ENCODE assay signal across 1 cellular context in the genomic region with DNA sequence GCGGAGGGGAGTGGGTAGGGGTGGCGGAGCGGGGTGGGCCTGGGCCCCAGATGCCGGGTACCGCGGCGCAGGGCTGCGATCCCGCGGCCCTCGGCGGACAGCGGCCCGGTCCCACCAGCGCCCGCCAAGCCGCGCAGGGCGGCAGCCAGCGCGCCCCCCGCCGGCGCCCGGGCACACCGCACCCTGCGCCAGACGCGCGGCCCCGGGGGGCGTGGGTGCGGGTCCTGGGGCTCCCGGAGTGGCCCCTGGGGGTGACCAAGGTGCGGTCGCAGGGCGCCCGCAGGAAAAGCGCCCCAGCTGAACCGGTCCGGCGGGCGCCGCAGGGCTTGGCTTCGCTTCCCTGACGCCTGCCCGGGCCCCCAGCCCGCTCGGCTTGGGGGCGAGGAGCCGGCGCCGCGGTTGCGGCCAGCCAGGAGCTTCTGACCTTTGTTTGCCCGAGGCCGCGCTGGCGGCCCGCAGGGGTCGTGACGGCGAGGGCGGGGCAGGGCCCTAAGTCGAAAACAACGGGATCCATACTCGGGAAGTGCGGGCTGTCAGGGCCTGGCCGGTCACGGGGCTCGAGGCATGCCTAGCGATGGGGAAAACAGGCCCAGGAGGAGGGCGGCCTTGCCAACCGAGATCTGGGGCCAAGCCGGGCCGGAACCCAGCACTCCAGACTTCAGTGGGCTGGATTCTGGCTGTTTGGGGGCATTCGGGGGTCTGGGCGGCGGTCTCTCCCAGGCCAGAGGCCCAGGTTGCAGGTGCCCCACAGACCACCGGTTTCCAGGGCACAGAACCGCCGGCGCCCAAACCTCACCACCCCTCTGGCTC.
TF ChIP-seq lines count a peak whose summit lies in the region.

No MANE protein-coding gene starts in this region.

TF ChIP-seq in HepG2, 621 proteins besides CTCF, POLR2A, EP300 and RAD21 (continued from another document and continues in another):
- peak; percentile 36; the same call in 1 of the 2 replicates for TF ChIP-seq SALL1 (CRISPR knock-in tag; IDR thresholded peaks at IDR 0.05)
- TF ChIP-seq ZNF777 (CRISPR knock-in tag; IDR thresholded peaks at IDR 0.05), result 0 out of 2 replicates have a peak, but pooled peaks have one; percentile 19
- TF ChIP-seq, protein P1, sequence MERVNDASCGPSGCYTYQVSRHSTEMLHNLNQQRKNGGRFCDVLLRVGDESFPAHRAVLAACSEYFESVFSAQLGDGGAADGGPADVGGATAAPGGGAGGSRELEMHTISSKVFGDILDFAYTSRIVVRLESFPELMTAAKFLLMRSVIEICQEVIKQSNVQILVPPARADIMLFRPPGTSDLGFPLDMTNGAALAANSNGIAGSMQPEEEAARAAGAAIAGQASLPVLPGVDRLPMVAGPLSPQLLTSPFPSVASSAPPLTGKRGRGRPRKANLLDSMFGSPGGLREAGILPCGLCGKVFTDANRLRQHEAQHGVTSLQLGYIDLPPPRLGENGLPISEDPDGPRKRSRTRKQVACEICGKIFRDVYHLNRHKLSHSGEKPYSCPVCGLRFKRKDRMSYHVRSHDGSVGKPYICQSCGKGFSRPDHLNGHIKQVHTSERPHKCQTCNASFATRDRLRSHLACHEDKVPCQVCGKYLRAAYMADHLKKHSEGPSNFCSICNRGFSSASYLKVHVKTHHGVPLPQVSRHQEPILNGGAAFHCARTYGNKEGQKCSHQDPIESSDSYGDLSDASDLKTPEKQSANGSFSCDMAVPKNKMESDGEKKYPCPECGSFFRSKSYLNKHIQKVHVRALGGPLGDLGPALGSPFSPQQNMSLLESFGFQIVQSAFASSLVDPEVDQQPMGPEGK (CRISPR knock-in tag; IDR thresholded peaks at IDR 0.05), result peak; percentile 45; the same call in 1 of the 2 replicates
- TF ChIP-seq, protein P2, sequence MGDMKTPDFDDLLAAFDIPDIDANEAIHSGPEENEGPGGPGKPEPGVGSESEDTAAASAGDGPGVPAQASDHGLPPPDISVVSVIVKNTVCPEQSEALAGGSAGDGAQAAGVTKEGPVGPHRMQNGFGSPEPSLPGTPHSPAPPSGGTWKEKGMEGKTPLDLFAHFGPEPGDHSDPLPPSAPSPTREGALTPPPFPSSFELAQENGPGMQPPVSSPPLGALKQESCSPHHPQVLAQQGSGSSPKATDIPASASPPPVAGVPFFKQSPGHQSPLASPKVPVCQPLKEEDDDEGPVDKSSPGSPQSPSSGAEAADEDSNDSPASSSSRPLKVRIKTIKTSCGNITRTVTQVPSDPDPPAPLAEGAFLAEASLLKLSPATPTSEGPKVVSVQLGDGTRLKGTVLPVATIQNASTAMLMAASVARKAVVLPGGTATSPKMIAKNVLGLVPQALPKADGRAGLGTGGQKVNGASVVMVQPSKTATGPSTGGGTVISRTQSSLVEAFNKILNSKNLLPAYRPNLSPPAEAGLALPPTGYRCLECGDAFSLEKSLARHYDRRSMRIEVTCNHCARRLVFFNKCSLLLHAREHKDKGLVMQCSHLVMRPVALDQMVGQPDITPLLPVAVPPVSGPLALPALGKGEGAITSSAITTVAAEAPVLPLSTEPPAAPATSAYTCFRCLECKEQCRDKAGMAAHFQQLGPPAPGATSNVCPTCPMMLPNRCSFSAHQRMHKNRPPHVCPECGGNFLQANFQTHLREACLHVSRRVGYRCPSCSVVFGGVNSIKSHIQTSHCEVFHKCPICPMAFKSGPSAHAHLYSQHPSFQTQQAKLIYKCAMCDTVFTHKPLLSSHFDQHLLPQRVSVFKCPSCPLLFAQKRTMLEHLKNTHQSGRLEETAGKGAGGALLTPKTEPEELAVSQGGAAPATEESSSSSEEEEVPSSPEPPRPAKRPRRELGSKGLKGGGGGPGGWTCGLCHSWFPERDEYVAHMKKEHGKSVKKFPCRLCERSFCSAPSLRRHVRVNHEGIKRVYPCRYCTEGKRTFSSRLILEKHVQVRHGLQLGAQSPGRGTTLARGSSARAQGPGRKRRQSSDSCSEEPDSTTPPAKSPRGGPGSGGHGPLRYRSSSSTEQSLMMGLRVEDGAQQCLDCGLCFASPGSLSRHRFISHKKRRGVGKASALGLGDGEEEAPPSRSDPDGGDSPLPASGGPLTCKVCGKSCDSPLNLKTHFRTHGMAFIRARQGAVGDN (CRISPR knock-in tag; IDR thresholded peaks at IDR 0.05), result peak; percentile 83
- TF ChIP-seq, protein P3, sequence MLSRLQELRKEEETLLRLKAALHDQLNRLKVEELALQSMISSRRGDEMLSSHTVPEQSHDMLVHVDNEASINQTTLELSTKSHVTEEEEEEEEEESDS (CRISPR knock-in tag; IDR thresholded peaks at IDR 0.05; ENCODE audit: borderline replicate concordance), result no peak
- TF ChIP-seq NPAS2 (CRISPR knock-in tag; IDR thresholded peaks at IDR 0.05; ENCODE audit: borderline replicate concordance), result no peak
- TF ChIP-seq, protein P4, sequence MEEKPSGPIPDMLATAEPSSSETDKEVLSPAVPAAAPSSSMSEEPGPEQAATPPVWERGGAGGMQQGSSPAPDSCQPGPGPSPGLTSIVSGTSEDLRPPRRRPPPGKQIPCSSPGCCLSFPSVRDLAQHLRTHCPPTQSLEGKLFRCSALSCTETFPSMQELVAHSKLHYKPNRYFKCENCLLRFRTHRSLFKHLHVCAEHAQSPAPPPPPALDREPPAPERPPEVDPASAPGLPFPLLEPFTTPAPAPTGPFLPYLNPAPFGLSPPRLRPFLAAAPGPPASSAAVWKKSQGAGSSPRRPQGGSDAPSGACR (CRISPR knock-in tag; IDR thresholded peaks at IDR 0.05), result no peak
- no peak for TF ChIP-seq ZNF180 (CRISPR knock-in tag; IDR thresholded peaks at IDR 0.05; ENCODE audit: borderline replicate concordance, low read depth)
- TF ChIP-seq, protein P5, sequence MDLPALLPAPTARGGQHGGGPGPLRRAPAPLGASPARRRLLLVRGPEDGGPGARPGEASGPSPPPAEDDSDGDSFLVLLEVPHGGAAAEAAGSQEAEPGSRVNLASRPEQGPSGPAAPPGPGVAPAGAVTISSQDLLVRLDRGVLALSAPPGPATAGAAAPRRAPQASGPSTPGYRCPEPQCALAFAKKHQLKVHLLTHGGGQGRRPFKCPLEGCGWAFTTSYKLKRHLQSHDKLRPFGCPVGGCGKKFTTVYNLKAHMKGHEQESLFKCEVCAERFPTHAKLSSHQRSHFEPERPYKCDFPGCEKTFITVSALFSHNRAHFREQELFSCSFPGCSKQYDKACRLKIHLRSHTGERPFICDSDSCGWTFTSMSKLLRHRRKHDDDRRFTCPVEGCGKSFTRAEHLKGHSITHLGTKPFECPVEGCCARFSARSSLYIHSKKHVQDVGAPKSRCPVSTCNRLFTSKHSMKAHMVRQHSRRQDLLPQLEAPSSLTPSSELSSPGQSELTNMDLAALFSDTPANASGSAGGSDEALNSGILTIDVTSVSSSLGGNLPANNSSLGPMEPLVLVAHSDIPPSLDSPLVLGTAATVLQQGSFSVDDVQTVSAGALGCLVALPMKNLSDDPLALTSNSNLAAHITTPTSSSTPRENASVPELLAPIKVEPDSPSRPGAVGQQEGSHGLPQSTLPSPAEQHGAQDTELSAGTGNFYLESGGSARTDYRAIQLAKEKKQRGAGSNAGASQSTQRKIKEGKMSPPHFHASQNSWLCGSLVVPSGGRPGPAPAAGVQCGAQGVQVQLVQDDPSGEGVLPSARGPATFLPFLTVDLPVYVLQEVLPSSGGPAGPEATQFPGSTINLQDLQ (CRISPR knock-in tag; IDR thresholded peaks at IDR 0.05), result no peak
- TF ChIP-seq, protein P6, sequence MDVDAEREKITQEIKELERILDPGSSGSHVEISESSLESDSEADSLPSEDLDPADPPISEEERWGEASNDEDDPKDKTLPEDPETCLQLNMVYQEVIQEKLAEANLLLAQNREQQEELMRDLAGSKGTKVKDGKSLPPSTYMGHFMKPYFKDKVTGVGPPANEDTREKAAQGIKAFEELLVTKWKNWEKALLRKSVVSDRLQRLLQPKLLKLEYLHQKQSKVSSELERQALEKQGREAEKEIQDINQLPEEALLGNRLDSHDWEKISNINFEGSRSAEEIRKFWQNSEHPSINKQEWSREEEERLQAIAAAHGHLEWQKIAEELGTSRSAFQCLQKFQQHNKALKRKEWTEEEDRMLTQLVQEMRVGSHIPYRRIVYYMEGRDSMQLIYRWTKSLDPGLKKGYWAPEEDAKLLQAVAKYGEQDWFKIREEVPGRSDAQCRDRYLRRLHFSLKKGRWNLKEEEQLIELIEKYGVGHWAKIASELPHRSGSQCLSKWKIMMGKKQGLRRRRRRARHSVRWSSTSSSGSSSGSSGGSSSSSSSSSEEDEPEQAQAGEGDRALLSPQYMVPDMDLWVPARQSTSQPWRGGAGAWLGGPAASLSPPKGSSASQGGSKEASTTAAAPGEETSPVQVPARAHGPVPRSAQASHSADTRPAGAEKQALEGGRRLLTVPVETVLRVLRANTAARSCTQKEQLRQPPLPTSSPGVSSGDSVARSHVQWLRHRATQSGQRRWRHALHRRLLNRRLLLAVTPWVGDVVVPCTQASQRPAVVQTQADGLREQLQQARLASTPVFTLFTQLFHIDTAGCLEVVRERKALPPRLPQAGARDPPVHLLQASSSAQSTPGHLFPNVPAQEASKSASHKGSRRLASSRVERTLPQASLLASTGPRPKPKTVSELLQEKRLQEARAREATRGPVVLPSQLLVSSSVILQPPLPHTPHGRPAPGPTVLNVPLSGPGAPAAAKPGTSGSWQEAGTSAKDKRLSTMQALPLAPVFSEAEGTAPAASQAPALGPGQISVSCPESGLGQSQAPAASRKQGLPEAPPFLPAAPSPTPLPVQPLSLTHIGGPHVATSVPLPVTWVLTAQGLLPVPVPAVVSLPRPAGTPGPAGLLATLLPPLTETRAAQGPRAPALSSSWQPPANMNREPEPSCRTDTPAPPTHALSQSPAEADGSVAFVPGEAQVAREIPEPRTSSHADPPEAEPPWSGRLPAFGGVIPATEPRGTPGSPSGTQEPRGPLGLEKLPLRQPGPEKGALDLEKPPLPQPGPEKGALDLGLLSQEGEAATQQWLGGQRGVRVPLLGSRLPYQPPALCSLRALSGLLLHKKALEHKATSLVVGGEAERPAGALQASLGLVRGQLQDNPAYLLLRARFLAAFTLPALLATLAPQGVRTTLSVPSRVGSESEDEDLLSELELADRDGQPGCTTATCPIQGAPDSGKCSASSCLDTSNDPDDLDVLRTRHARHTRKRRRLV (CRISPR knock-in tag; IDR thresholded peaks at IDR 0.05), result no peak
- TF ChIP-seq ZNF563 (CRISPR knock-in tag; IDR thresholded peaks at IDR 0.05), result peak; percentile 78
- TF ChIP-seq GZF1 (CRISPR knock-in tag; IDR thresholded peaks at IDR 0.05), result no peak
- TF ChIP-seq ZNF883 (CRISPR knock-in tag; IDR thresholded peaks at IDR 0.05; ENCODE audit: not compliant biosample characterization), result peak; percentile 9
- TF ChIP-seq HES4 (CRISPR knock-in tag; IDR thresholded peaks at IDR 0.05; ENCODE audit: borderline replicate concordance), result peak; percentile 41; the same call in 1 of the 2 replicates
- peak; percentile 37; the same call in 1 of the 2 replicates for TF ChIP-seq RXRA (CRISPR knock-in tag; IDR thresholded peaks at IDR 0.05)
- TF ChIP-seq PAF1 (CRISPR knock-in tag; IDR thresholded peaks at IDR 0.05), result no peak
- TF ChIP-seq, protein P7, sequence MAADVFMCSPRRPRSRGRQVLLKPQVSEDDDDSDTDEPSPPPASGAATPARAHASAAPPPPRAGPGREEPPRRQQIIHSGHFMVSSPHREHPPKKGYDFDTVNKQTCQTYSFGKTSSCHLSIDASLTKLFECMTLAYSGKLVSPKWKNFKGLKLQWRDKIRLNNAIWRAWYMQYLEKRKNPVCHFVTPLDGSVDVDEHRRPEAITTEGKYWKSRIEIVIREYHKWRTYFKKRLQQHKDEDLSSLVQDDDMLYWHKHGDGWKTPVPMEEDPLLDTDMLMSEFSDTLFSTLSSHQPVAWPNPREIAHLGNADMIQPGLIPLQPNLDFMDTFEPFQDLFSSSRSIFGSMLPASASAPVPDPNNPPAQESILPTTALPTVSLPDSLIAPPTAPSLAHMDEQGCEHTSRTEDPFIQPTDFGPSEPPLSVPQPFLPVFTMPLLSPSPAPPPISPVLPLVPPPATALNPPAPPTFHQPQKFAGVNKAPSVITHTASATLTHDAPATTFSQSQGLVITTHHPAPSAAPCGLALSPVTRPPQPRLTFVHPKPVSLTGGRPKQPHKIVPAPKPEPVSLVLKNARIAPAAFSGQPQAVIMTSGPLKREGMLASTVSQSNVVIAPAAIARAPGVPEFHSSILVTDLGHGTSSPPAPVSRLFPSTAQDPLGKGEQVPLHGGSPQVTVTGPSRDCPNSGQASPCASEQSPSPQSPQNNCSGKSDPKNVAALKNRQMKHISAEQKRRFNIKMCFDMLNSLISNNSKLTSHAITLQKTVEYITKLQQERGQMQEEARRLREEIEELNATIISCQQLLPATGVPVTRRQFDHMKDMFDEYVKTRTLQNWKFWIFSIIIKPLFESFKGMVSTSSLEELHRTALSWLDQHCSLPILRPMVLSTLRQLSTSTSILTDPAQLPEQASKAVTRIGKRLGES (CRISPR knock-in tag; IDR thresholded peaks at IDR 0.05; ENCODE audit: borderline replicate concordance), result no peak
- TF ChIP-seq ZSCAN30 (CRISPR knock-in tag; IDR thresholded peaks at IDR 0.05), result no peak
- TF ChIP-seq ZSCAN25 (CRISPR knock-in tag; IDR thresholded peaks at IDR 0.05), result no peak
- TF ChIP-seq SAP130 (CRISPR knock-in tag; IDR thresholded peaks at IDR 0.05; ENCODE audit: low read depth), result peak; percentile 42
- no peak for TF ChIP-seq ZKSCAN8 (CRISPR knock-in tag; IDR thresholded peaks at IDR 0.05; ENCODE audit: borderline replicate concordance)
- TF ChIP-seq, protein P8, sequence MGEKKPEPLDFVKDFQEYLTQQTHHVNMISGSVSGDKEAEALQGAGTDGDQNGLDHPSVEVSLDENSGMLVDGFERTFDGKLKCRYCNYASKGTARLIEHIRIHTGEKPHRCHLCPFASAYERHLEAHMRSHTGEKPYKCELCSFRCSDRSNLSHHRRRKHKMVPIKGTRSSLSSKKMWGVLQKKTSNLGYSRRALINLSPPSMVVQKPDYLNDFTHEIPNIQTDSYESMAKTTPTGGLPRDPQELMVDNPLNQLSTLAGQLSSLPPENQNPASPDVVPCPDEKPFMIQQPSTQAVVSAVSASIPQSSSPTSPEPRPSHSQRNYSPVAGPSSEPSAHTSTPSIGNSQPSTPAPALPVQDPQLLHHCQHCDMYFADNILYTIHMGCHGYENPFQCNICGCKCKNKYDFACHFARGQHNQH (CRISPR knock-in tag; IDR thresholded peaks at IDR 0.05), result 0 out of 2 replicates have a peak, but pooled peaks have one; percentile 27
- TF ChIP-seq, protein P9, sequence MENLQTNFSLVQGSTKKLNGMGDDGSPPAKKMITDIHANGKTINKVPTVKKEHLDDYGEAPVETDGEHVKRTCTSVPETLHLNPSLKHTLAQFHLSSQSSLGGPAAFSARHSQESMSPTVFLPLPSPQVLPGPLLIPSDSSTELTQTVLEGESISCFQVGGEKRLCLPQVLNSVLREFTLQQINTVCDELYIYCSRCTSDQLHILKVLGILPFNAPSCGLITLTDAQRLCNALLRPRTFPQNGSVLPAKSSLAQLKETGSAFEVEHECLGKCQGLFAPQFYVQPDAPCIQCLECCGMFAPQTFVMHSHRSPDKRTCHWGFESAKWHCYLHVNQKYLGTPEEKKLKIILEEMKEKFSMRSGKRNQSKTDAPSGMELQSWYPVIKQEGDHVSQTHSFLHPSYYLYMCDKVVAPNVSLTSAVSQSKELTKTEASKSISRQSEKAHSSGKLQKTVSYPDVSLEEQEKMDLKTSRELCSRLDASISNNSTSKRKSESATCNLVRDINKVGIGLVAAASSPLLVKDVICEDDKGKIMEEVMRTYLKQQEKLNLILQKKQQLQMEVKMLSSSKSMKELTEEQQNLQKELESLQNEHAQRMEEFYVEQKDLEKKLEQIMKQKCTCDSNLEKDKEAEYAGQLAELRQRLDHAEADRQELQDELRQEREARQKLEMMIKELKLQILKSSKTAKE (CRISPR knock-in tag; IDR thresholded peaks at IDR 0.05; ENCODE audit: borderline replicate concordance), result no peak
- TF ChIP-seq, protein P10, sequence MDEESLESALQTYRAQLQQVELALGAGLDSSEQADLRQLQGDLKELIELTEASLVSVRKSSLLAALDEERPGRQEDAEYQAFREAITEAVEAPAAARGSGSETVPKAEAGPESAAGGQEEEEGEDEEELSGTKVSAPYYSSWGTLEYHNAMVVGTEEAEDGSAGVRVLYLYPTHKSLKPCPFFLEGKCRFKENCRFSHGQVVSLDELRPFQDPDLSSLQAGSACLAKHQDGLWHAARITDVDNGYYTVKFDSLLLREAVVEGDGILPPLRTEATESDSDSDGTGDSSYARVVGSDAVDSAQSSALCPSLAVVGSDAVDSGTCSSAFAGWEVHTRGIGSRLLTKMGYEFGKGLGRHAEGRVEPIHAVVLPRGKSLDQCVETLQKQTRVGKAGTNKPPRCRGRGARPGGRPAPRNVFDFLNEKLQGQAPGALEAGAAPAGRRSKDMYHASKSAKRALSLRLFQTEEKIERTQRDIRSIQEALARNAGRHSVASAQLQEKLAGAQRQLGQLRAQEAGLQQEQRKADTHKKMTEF (CRISPR knock-in tag; IDR thresholded peaks at IDR 0.05), result peak; percentile 37; the same call in 1 of the 2 replicates
